Comparison of ENCODE assay signal across 10 cellular contexts in the genomic region with DNA sequence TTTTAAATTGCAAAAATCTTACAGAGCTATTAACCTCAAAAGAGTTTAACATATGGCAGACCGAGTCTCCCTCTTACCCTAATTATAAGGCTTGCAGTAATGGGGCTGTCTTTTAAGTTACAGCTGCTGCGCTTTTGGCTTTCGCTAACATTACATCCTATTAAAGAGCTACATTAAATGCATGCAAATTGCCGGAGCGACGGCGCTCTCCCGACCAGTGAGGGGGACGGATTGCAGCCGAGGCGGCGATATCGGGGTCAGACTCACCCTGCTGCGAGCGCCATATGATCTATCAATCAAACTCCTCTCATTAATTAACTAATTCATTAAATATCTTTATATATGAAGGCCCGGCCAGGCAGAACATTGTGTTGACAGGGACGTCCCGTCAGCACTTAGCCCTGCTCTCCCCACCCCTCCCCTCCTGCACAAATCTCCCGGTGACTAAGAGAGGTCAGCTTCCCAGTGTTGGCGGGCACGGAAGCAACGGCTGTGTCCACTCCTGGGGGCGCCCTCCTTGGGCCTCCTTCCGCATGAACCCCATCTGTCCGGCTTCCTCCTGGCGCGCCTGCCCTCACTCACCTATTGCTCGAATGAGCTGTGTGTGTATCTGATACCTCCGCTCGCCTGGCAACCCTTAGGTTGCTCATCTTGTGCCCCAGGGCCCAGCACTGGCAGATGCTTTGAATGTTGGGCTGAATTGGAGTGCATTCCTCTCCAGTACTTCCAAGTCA.
DNase-seq lines count a peak whose midpoint lies in the region; ATAC-seq and TF ChIP-seq lines count a peak whose summit lies in the region.
"Had no signal": no experiment of that assay in that cellular context is flagged by ENCODE, and none has a peak within 500 bp of the region (broad histone marks: within the 10 kb centered on the region; RNA-seq: fewer than 3 reads in every experiment).

No MANE protein-coding gene starts in this region.

- no peak overlapping the region for H3K27ac Mint-ChIP-seq in progenitor cell of endocrine pancreas
- H3K27ac Mint-ChIP-seq: T-helper 2 cell treated with Interferon-gamma antibody and Interleukin-4, amounts not matched to agents 5 μg/mL and 100 μg/mL, for 36 hours had no signal

- DNase-seq in RPMI7951 (ENCODE audit: low read depth), result peak; percentile 78
- peak; percentile 20 for DNase-seq in hepatocyte (ENCODE audit: low spot score)
- DNase-seq in progenitor cell of endocrine pancreas (ENCODE audit: low spot score, unreplicated experiment), result no peak
- no peak for DNase-seq in NCI-H1930 (lab: John Stamatoyannopoulos, UW)
- no peak for DNase-seq in tibial nerve (ENCODE audit: low spot score in 2 of 2)
- no peak for DNase-seq in stimulated activated naive CD8-positive, alpha-beta T cell treated with anti-CD3 and anti-CD28 coated beads, Interleukin-15, Interleukin-2, amounts not matched to agents 100 U/mL and 50 U/mL, for 24 hours

- 20% methylated on average over 30 of the region's 30 CpGs for WGBS in hepatocyte (ENCODE audit: low lambda C conversion rate, missing lambda C conversion rate)
- WGBS in tibial nerve, 2 donors, result 68 to 70% methylated on average over 30 of the region's 30 CpGs

- TF ChIP-seq EP300 in tibial nerve (IDR thresholded peaks at IDR 0.05), result no peak

- H3K9me3 ChIP-seq in HUES6 (ENCODE audit: control insufficient read depth, insufficient read depth, low read depth, low read length) (no peaks in the 10 kb centered on the region), hepatocyte (ENCODE audit: low read depth) (no peaks in the 10 kb centered on the region), tibial nerve (no peaks in the 10 kb centered on the region)

- no peaks in the 10 kb centered on the region for H4K20me1 ChIP-seq in hepatocyte (ENCODE audit: insufficient read depth, poor library complexity, severe bottlenecking)

- H3K4me3 Mint-ChIP-seq in progenitor cell of endocrine pancreas (ENCODE audit: low read depth), result peak overlapping the region; percentile 69
- H3K4me3 Mint-ChIP-seq: T-helper 2 cell treated with Interferon-gamma antibody and Interleukin-4, amounts not matched to agents 5 μg/mL and 100 μg/mL, for 36 hours had no signal

- TF ChIP-seq POLR2A in tibial nerve (IDR thresholded peaks at IDR 0.05), result no peak

- H3K4me1 Mint-ChIP-seq in progenitor cell of endocrine pancreas (ENCODE audit: low read depth), result peaks cover 18% of the 10 kb centered on the region

- peak overlapping the region; percentile 56 for H2AFZ ChIP-seq in hepatocyte

- no peaks in the 10 kb centered on the region for H3K9me3 Mint-ChIP-seq in progenitor cell of endocrine pancreas (ENCODE audit: low read depth)
- H3K9me3 Mint-ChIP-seq: T-helper 2 cell treated with Interferon-gamma antibody and Interleukin-4, amounts not matched to agents 5 μg/mL and 100 μg/mL, for 36 hours had no signal

- no peak for ATAC-seq in stimulated activated naive CD8-positive, alpha-beta T cell treated with anti-CD3 and anti-CD28 coated beads, Interleukin-15, Interleukin-2, amounts not matched to agents 100 U/mL and 50 U/mL, for 24 hours
- no peak for ATAC-seq in GM21381 (IDR thresholded peaks at IDR 0.05; ENCODE audit: unreplicated experiment)

- peaks cover 79% of the 10 kb centered on the region for H3K27me3 ChIP-seq in HUES6 (ENCODE audit: control insufficient read depth, insufficient read depth, low read length)
- H3K27me3 ChIP-seq in hepatocyte, result peaks cover 41% of the 10 kb centered on the region
- H3K27me3 ChIP-seq in tibial nerve, result peaks cover 0 to 22% of the 10 kb centered on the region in 2 donors

- no peaks in the 10 kb centered on the region for H3K9me2 ChIP-seq in hepatocyte (replicated peaks; ENCODE audit: insufficient read depth)

- H3K36me3 Mint-ChIP-seq in progenitor cell of endocrine pancreas (ENCODE audit: insufficient read depth), result peaks cover 2% of the 10 kb centered on the region

- peak overlapping the region; percentile 97 for H3K4me2 ChIP-seq in hepatocyte
- H3K4me2 ChIP-seq: KMS-11 had no signal

- H3K4me1 ChIP-seq in HUES6 (ENCODE audit: control insufficient read depth, insufficient read depth, low read length) (peaks cover 21% of the 10 kb centered on the region), hepatocyte (ENCODE audit: insufficient read depth) (peaks cover 16% of the 10 kb centered on the region), tibial nerve (peaks cover 0 to 19% (median 3%) of the 10 kb centered on the region in 4 donors)

- H3K9ac ChIP-seq in HUES6 (ENCODE audit: low read length), result peak overlapping the region; percentile 45
- H3K9ac ChIP-seq: KMS-11 had no signal

- H3K4me3 ChIP-seq in HUES6 (ENCODE audit: low read depth, low read length) (peak overlapping the region; percentile 61), hepatocyte (peak overlapping the region; percentile 55), tibial nerve (peak overlapping the region in 1 of 4 donors; percentile 51)

- no peaks in the 10 kb centered on the region for H3K79me2 ChIP-seq in hepatocyte

- H3K36me3 ChIP-seq in HUES6 (ENCODE audit: control insufficient read depth, insufficient read depth, low read length) (no peaks in the 10 kb centered on the region), hepatocyte (replicated peaks; ENCODE audit: insufficient read depth, low read depth) (no peaks in the 10 kb centered on the region), tibial nerve (no peaks in the 10 kb centered on the region)

- H3K27ac ChIP-seq in HUES6 (ENCODE audit: low read depth, low read length) (no peak overlapping the region), hepatocyte (no peak overlapping the region), tibial nerve (no peak overlapping the region)
- H3K27ac ChIP-seq: KMS-11 had no signal

- peaks cover 79% of the 10 kb centered on the region for H3K27me3 Mint-ChIP-seq in progenitor cell of endocrine pancreas

- TF ChIP-seq CTCF in hepatocyte (IDR thresholded peaks at IDR 0.05; ENCODE audit: poor library complexity) (no peak), progenitor cell of endocrine pancreas (IDR thresholded peaks at IDR 0.05; ENCODE audit: unreplicated experiment) (no peak), tibial nerve (IDR thresholded peaks at IDR 0.05) (no peak)

Comparison
In these comparisons a context has a peak if more than half of its experiments do, and no peak if none do; other contexts are left out.
1. DNase-seq: peak in RPMI7951 (single experiment) and hepatocyte (single experiment); none in progenitor cell of endocrine pancreas (single experiment), NCI-H1930 (0 of 2), tibial nerve (0 of 2) and stimulated activated naive CD8-positive, alpha-beta T cell treated with anti-CD3 and anti-CD28 coated beads, Interleukin-15, Interleukin-2, amounts not matched to agents 100 U/mL and 50 U/mL, for 24 hours (single experiment).